ENCODE assay signal across 10 cellular contexts in the genomic region with DNA sequence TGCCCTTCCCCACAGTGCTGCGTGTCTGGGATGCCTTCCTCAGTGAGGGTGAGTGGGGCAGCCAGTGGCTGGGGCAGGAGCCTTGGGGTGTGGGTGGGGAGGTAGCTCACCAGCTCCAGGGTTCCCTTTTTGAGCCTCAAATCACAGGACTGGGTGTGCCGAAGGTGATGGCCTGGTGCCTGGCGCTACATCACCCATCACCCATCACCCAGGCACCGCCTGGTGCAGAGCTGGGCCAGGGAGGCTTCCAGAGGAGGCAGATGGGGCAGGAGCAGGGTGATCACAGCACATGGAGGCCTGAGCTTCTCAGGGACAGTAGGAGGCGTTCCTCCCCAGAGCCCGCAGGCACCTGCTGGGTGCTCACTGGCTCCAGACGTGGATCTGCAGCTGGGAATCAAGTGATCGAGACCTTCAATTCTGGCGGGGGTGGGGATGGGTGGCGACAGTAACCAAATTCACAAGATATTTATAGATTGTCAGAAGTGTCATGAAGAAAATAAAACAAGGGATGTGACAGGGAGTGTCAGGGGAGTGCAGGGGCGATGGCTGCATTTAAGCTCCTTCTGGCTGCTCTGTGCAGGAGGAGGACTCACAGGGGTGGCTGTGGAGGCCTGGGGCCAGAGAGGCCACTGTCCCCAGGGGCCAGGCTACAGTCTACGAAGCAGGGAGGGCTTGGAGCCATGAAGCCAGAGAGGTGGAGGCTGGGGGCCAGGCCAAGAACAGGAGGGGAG. TPM values are rescaled to one million over a fixed set of nuclear protein-coding genes. Genes with fewer than 3 reads are reported as not detected.
DNase-seq lines count a peak whose midpoint lies in the region; ATAC-seq and TF ChIP-seq lines count a peak whose summit lies in the region.
"Had no signal": no experiment of that assay in that cellular context is flagged by ENCODE, and none has a peak within 500 bp of the region (broad histone marks: within the 10 kb centered on the region; RNA-seq: fewer than 3 reads in every experiment).

No MANE protein-coding gene starts in this region.

- peaks cover 49% of the 10 kb centered on the region for H3K4me1 Mint-ChIP-seq in T-helper 2 cell treated with Interferon-gamma antibody and Interleukin-4, amounts not matched to agents 5 μg/mL and 100 μg/mL, for 36 hours (ENCODE audit: low read depth)

- peak overlapping the region; percentile 82 for H3K27ac Mint-ChIP-seq in T-helper 2 cell treated with Interferon-gamma antibody and Interleukin-4, amounts not matched to agents 5 μg/mL and 100 μg/mL, for 36 hours

- WGBS in transverse colon (ENCODE audit: low coverage in 1 of 2), 2 donors, result 17 to 47% methylated on average over 2 to 12 of the region's 12 CpGs
- WGBS in esophagus squamous epithelium, 2 donors, result 32 to 41% methylated on average over 4 to 5 of the region's 12 CpGs

- TF ChIP-seq EP300 in transverse colon (IDR thresholded peaks at IDR 0.05; ENCODE audit: low read depth), result no peak

- H3K9me3 Mint-ChIP-seq in T-helper 2 cell treated with Interferon-gamma antibody and Interleukin-4, amounts not matched to agents 5 μg/mL and 100 μg/mL, for 36 hours, result no peaks in the 10 kb centered on the region

- TF ChIP-seq POLR2A in transverse colon (IDR thresholded peaks at IDR 0.05) (no peak), esophagus squamous epithelium (IDR thresholded peaks at IDR 0.05) (no peak)

- H3K4me1 ChIP-seq in transverse colon (peaks cover 4 to 18% (median 10%) of the 10 kb centered on the region in 4 donors), esophagus squamous epithelium (peaks cover 4 to 66% (median 10%) of the 10 kb centered on the region in 3 donors)

- H3K36me3 Mint-ChIP-seq in T-helper 2 cell treated with Interferon-gamma antibody and Interleukin-4, amounts not matched to agents 5 μg/mL and 100 μg/mL, for 36 hours (ENCODE audit: low read depth), result peaks cover 59% of the 10 kb centered on the region

- intact Hi-C loops in head of caudate nucleus (cut with DNase I), result no loop called here
- intact Hi-C loops in transverse colon (cut with DNase I; ENCODE audit: low total_unique reads), result no loop called here
- intact Hi-C loops in esophagus squamous epithelium (cut with DNase I), result no loop called here

- H3K9me3 ChIP-seq in transverse colon (no peaks in the 10 kb centered on the region), esophagus squamous epithelium (no peaks in the 10 kb centered on the region)

- ATAC-seq in GM21723 (IDR thresholded peaks at IDR 0.05; ENCODE audit: unreplicated experiment), result no peak

- H3K27ac ChIP-seq in transverse colon (peak overlapping the region; percentile 2 to 77 (median 68)), esophagus squamous epithelium (peak overlapping the region in 2 of 4 donors; percentile 29 to 65)

- peak; percentile 49 for DNase-seq in stimulated activated CD4-positive, alpha-beta T cell treated with anti-CD3 and anti-CD28 coated beads, Interleukin-15, amount 100 ng/mL, for 24 hours
- no peak for DNase-seq in stimulated activated CD4-positive, alpha-beta T cell treated with anti-CD3 and anti-CD28 coated beads, Interleukin-4, amount 100 ng/mL, for 4 hours
- DNase-seq in T-helper 2 cell treated with Interferon-gamma antibody and Interleukin-4, amounts not matched to agents 5 μg/mL and 100 μg/mL, for 36 hours (ENCODE audit: low spot score), result no peak
- DNase-seq in head of caudate nucleus (peak; percentile 61 to 91 (median 80)), transverse colon (no peak), NCI-H1694 treated with DMSO at 0.1 percent for 48 hours (lab: John Stamatoyannopoulos, UW) (no peak), esophagus squamous epithelium (lab: John Stamatoyannopoulos, UW) (no peak)
- DNase-seq: DMS79 had no signal

- H3K4me3 Mint-ChIP-seq in T-helper 2 cell treated with Interferon-gamma antibody and Interleukin-4, amounts not matched to agents 5 μg/mL and 100 μg/mL, for 36 hours, result peak overlapping the region; percentile 94

- TF ChIP-seq CTCF in transverse colon (IDR thresholded peaks at IDR 0.05) (no peak), esophagus squamous epithelium (IDR thresholded peaks at IDR 0.05) (no peak)

- no peaks in the 10 kb centered on the region for H3K36me3 ChIP-seq in transverse colon
- no peaks in the 10 kb centered on the region for H3K36me3 ChIP-seq in esophagus squamous epithelium

- H3K27me3 Mint-ChIP-seq in T-helper 2 cell treated with Interferon-gamma antibody and Interleukin-4, amounts not matched to agents 5 μg/mL and 100 μg/mL, for 36 hours (ENCODE audit: low read depth), result no peaks in the 10 kb centered on the region

- H3K4me3 ChIP-seq in transverse colon (no peak overlapping the region), esophagus squamous epithelium (no peak overlapping the region)

- in situ Hi-C loops in transverse colon (cut with MboI; ENCODE audit: low pct_ligation_motif_present in 1 of 4, low pct_unique_long_range_greater_than_20kb in 1 of 4, low sequenced_read_pairs in 3 of 4), result no loop called here

- peaks cover 17% of the 10 kb centered on the region for H3K27me3 ChIP-seq in transverse colon
- H3K27me3 ChIP-seq in esophagus squamous epithelium, result peaks cover 0 to 77% (median 0%) of the 10 kb centered on the region in 4 donors

RNA-seq across cellular contexts. Expression of gene TBC1D10C, which starts 3.3 kb away (rescaled TPM):
- total RNA-seq in transverse colon (10 to 100 TPM in 2 of 4 donors, 1 to 10 TPM in 2; 1.2 to 17.2 (median 7.4) TPM), esophagus squamous epithelium (1 to 10 TPM; 1.7 to 7.2 (median 3.5) TPM)
- total RNA-seq: SK-MEL-5 had no signal

RNA-seq across cellular contexts. Expression of gene PPP1CA, which starts 5.5 kb away (rescaled TPM):
- total RNA-seq in transverse colon (100 to 1,000 TPM in 3 of 4 donors, 10 to 100 TPM in 1; 83.0 to 251 (median 163) TPM), esophagus squamous epithelium (100 to 1,000 TPM; 146 to 202 (median 185) TPM)

RNA-seq across cellular contexts. Expression of gene CARNS1, which starts 8.3 kb away (rescaled TPM):
- total RNA-seq in transverse colon (1 to 10 TPM in 1 of 4 donors, under 1 TPM in 3; 0.27 to 4.4 (median 0.43) TPM), esophagus squamous epithelium (under 1 TPM; 0.09 to 0.76 (median 0.25) TPM)
- total RNA-seq: SK-MEL-5 had no signal

RNA-seq across cellular contexts. Expression of gene RAD9A, which starts 15.3 kb away (rescaled TPM):
- 100 to 1,000 TPM in 2 of 4 donors, 10 to 100 TPM in 2; 37.8 to 470 (median 95.3) TPM for total RNA-seq in transverse colon
- total RNA-seq in esophagus squamous epithelium, result 10 to 100 TPM; 10.6 to 18.3 (median 12.7) TPM

RNA-seq across cellular contexts. Expression of gene RPS6KB2, which starts 21.2 kb away (rescaled TPM):
- total RNA-seq in transverse colon (100 to 1,000 TPM in 1 of 4 donors, 10 to 100 TPM in 3; 53.5 to 108 (median 75.9) TPM), esophagus squamous epithelium (100 to 1,000 TPM in 3 of 4 donors, 10 to 100 TPM in 1; 67.5 to 121 (median 113) TPM)

Comparison
In these comparisons a context has a peak if more than half of its experiments do, and no peak if none do; other contexts are left out.
1. DNase-seq: peak in stimulated activated CD4-positive, alpha-beta T cell treated with anti-CD3 and anti-CD28 coated beads, Interleukin-15, amount 100 ng/mL, for 24 hours (single experiment) and head of caudate nucleus (42 of 42); none in stimulated activated CD4-positive, alpha-beta T cell treated with anti-CD3 and anti-CD28 coated beads, Interleukin-4, amount 100 ng/mL, for 4 hours (0 of 2), T-helper 2 cell treated with Interferon-gamma antibody and Interleukin-4, amounts not matched to agents 5 μg/mL and 100 μg/mL, for 36 hours (single experiment), transverse colon (single experiment), NCI-H1694 treated with DMSO at 0.1 percent for 48 hours (single experiment) and esophagus squamous epithelium (single experiment).